8 cellular contexts compared by ENCODE assay signal in the genomic region with DNA sequence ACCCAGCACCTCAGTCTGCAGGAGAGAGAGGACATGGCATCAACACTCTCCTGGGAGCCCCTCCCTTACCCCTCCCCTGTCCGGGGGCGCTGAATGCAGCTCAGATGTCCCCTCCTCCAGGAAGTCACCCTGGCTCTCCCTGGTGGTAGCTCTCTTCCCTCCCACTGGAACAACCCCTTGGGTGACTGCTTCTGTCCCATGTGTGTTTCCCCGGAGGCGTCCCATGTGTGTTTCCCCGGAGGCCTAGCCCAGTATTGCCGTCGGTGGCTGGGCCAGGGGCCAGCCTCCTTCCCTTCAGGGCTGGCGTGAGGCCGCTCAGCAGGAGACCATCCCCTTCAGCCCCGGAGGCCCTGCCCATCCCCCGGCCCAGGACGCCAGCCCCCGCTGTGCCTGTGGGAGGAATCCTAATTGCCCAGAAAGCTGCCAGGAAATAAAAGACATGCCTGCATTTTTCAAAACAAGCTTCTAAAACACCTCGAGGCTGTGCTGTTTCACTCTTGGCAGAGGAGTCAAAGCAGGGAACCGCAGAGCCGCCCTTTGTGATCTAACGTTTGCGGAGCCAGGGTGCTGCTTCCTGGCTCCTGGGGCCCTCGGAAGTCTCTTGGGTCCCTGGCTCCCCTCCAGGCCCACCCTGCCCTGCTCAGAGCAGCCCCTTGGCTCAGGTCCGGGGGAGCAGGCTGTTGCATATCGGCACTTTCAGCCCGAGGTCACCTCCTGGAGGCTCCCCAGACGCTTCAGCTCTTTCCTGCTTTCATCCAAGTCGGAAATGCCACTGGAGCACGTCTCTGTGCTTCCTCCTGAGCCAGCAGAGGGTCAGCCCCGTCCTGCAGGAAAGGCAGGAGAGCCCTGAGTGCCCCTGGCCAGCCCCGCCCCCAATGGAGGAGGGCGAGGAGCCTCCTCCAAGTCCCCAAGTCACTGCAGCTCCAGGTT. TPM values are rescaled to one million over a fixed set of nuclear protein-coding genes. Genes with fewer than 3 reads are reported as not detected.
DNase-seq lines count a peak whose midpoint lies in the region; ATAC-seq and TF ChIP-seq lines count a peak whose summit lies in the region.

No MANE protein-coding gene starts in this region.

- H3K4me3 ChIP-seq in HUES6 (ENCODE audit: low read depth, low read length) (peak overlapping the region; percentile 49), fibroblast of the aortic adventitia (ENCODE audit: low read depth, low read length) (peak overlapping the region; percentile 46), urinary bladder (ENCODE audit: low read depth, low read length) (peak overlapping the region; percentile 16)
- peak overlapping the region; percentile 51 for H3K4me3 ChIP-seq in naive thymus-derived CD4-positive, alpha-beta T cell (ENCODE audit: low read length)

- peaks cover 13% of the 10 kb centered on the region for H3K9me3 ChIP-seq in HUES6 (ENCODE audit: control insufficient read depth, insufficient read depth, low read depth, low read length)
- H3K9me3 ChIP-seq in naive thymus-derived CD4-positive, alpha-beta T cell (ENCODE audit: control insufficient read depth in 2 of 3, low read length in 3 of 3): no peaks in the 10 kb centered on the region

- intact Hi-C loops in activated T-helper 1 cell treated with anti-CD3 and anti-CD28 coated beads, Interleukin-12 subunit alpha, Interleukin-12 subunit beta, Interleukin-2, Interleukin-4 antibody, amounts not matched to agents 30 ng/mL and 10 ng/mL and 1 ng/mL, durations not matched to agents 14 hours and 24 hours and 36 hours (cut with micrococcal nuclease): no loop called here
- intact Hi-C loops in naive thymus-derived CD4-positive, alpha-beta T cell (cut with micrococcal nuclease): loop anchor here in 1 of 2 donors (1.0 to 10.0 kb wide), 4 partner anchors 37 to 207 kb away; partner anchors contain the start of gene PASK

- TF ChIP-seq CTCF in AG09319 (IDR thresholded peaks at IDR 0.05; ENCODE audit: low read depth, low read length) (no peak; the same call in none of the 2 replicates), fibroblast of the aortic adventitia (IDR thresholded peaks at IDR 0.05; ENCODE audit: insufficient read depth, low read length) (no peak)

- H3K27ac ChIP-seq in HUES6 (ENCODE audit: low read depth, low read length): peak overlapping the region; percentile 80; the same call in 1 of the 2 replicates
- peak overlapping the region; percentile 64 for H3K27ac ChIP-seq in naive thymus-derived CD4-positive, alpha-beta T cell (ENCODE audit: low read depth, low read length)
- H3K27ac ChIP-seq in urinary bladder (ENCODE audit: low read depth): no peak overlapping the region

- POLR2A ChIA-PET in naive thymus-derived CD4-positive, alpha-beta T cell (lab: Charles Lee): interaction anchor here (0.8 to 2.4 kb wide), 11 partner anchors 9 to 307 kb away, joined by 3 to 8 read pairs (median 4); partner anchors contain the start of genes HDLBP, PASK and PPP1R7

- H3K27me3 ChIP-seq in HUES6 (ENCODE audit: control insufficient read depth, insufficient read depth, low read length): no peaks in the 10 kb centered on the region
- no peaks in the 10 kb centered on the region for H3K27me3 ChIP-seq in naive thymus-derived CD4-positive, alpha-beta T cell (ENCODE audit: control insufficient read depth in 2 of 2, insufficient read depth in 2 of 2, low read length in 2 of 2)

- peak overlapping the region; percentile 80 for H3K9ac ChIP-seq in HUES6 (ENCODE audit: low read length)

- peaks cover 11% of the 10 kb centered on the region for H3K27me3 Mint-ChIP-seq in activated T-helper 1 cell treated with anti-CD3 and anti-CD28 coated beads, Interleukin-12 subunit alpha, Interleukin-12 subunit beta, Interleukin-2, Interleukin-4 antibody, amounts not matched to agents 30 ng/mL and 10 ng/mL and 1 ng/mL, durations not matched to agents 14 hours and 24 hours and 36 hours (ENCODE audit: insufficient read depth)
- H3K27me3 Mint-ChIP-seq in naive thymus-derived CD4-positive, alpha-beta T cell: peaks cover 0 to 26% (median 0%) of the 10 kb centered on the region in 5 donors

- H3K4me1 Mint-ChIP-seq in activated T-helper 1 cell treated with anti-CD3 and anti-CD28 coated beads, Interleukin-12 subunit alpha, Interleukin-12 subunit beta, Interleukin-2, Interleukin-4 antibody, amounts not matched to agents 30 ng/mL and 10 ng/mL and 1 ng/mL, durations not matched to agents 14 hours and 24 hours and 36 hours (ENCODE audit: low read depth): peaks cover 28% of the 10 kb centered on the region
- H3K4me1 Mint-ChIP-seq in naive thymus-derived CD4-positive, alpha-beta T cell: peaks cover 16 to 47% (median 40%) of the 10 kb centered on the region in 7 donors

- H3K4me1 ChIP-seq in HUES6 (ENCODE audit: control insufficient read depth, insufficient read depth, low read length): peaks cover 36% of the 10 kb centered on the region
- H3K4me1 ChIP-seq in naive thymus-derived CD4-positive, alpha-beta T cell (ENCODE audit: control insufficient read depth in 2 of 2, insufficient read depth in 2 of 2, low read length in 2 of 2): peaks cover 3 to 36% of the 10 kb centered on the region in 2 donors
- no peaks in the 10 kb centered on the region for H3K4me1 ChIP-seq in urinary bladder (ENCODE audit: insufficient read depth)

- ATAC-seq in naive thymus-derived CD4-positive, alpha-beta T cell: peak; percentile 80
- ATAC-seq in GM19452 (IDR thresholded peaks at IDR 0.05; ENCODE audit: unreplicated experiment): no peak

- peak overlapping the region; percentile 63 for H3K27ac Mint-ChIP-seq in activated T-helper 1 cell treated with anti-CD3 and anti-CD28 coated beads, Interleukin-12 subunit alpha, Interleukin-12 subunit beta, Interleukin-2, Interleukin-4 antibody, amounts not matched to agents 30 ng/mL and 10 ng/mL and 1 ng/mL, durations not matched to agents 14 hours and 24 hours and 36 hours
- H3K27ac Mint-ChIP-seq in naive thymus-derived CD4-positive, alpha-beta T cell: peak overlapping the region; percentile 80 to 94 (median 90)

- peak overlapping the region; percentile 15 for H3K4me3 Mint-ChIP-seq in activated T-helper 1 cell treated with anti-CD3 and anti-CD28 coated beads, Interleukin-12 subunit alpha, Interleukin-12 subunit beta, Interleukin-2, Interleukin-4 antibody, amounts not matched to agents 30 ng/mL and 10 ng/mL and 1 ng/mL, durations not matched to agents 14 hours and 24 hours and 36 hours
- H3K4me3 Mint-ChIP-seq in naive thymus-derived CD4-positive, alpha-beta T cell: peak overlapping the region; percentile 37 to 95 (median 74)

- H3K36me3 ChIP-seq in HUES6 (ENCODE audit: control insufficient read depth, insufficient read depth, low read length): no peaks in the 10 kb centered on the region
- no peaks in the 10 kb centered on the region for H3K36me3 ChIP-seq in naive thymus-derived CD4-positive, alpha-beta T cell (ENCODE audit: control insufficient read depth in 2 of 3, insufficient read depth in 3 of 3, low read length in 3 of 3)
- H3K36me3 ChIP-seq in urinary bladder (ENCODE audit: insufficient read depth): no peaks in the 10 kb centered on the region

- DNase-seq in AG09319 (ENCODE audit: extremely low read depth, low read depth) (peak; percentile 45), fibroblast of the aortic adventitia (ENCODE audit: low read depth) (peak; percentile 92), NCI-H748 treated with DMSO at 0.1 percent for 48 hours (lab: John Stamatoyannopoulos, UW) (no peak)
- peak; percentile 36 for DNase-seq in activated T-helper 1 cell treated with anti-CD3 and anti-CD28 coated beads, Interleukin-12 subunit alpha, Interleukin-12 subunit beta, Interleukin-2, Interleukin-4 antibody, amounts not matched to agents 30 ng/mL and 10 ng/mL and 1 ng/mL, durations not matched to agents 14 hours and 24 hours and 36 hours (ENCODE audit: low spot score)
- peak in 8 of 9 donors; percentile 31 to 78 (median 68) for DNase-seq in naive thymus-derived CD4-positive, alpha-beta T cell

- peaks cover 12% of the 10 kb centered on the region for H3K9me3 Mint-ChIP-seq in activated T-helper 1 cell treated with anti-CD3 and anti-CD28 coated beads, Interleukin-12 subunit alpha, Interleukin-12 subunit beta, Interleukin-2, Interleukin-4 antibody, amounts not matched to agents 30 ng/mL and 10 ng/mL and 1 ng/mL, durations not matched to agents 14 hours and 24 hours and 36 hours
- H3K9me3 Mint-ChIP-seq in naive thymus-derived CD4-positive, alpha-beta T cell: peaks cover 0 to 15% (median 9%) of the 10 kb centered on the region in 11 donors

- CTCF ChIA-PET in naive thymus-derived CD4-positive, alpha-beta T cell (lab: Charles Lee): interaction anchor here (0.6 to 1.5 kb wide), 6 partner anchors 12 to 140 kb away, joined by 3 to 6 read pairs (median 4); partner anchors contain the start of genes PASK and PPP1R7

- peaks cover 6% of the 10 kb centered on the region for H3K36me3 Mint-ChIP-seq in activated T-helper 1 cell treated with anti-CD3 and anti-CD28 coated beads, Interleukin-12 subunit alpha, Interleukin-12 subunit beta, Interleukin-2, Interleukin-4 antibody, amounts not matched to agents 30 ng/mL and 10 ng/mL and 1 ng/mL, durations not matched to agents 14 hours and 24 hours and 36 hours (ENCODE audit: low read depth)
- peaks cover 0 to 11% (median 5%) of the 10 kb centered on the region in 5 donors for H3K36me3 Mint-ChIP-seq in naive thymus-derived CD4-positive, alpha-beta T cell

- WGBS in urinary bladder: 9% methylated on average over 28 of the region's 28 CpGs

RNA-seq across cellular contexts. Expression of gene SNED1, which starts 11.4 kb away (rescaled TPM):
- total RNA-seq in activated T-helper 1 cell treated with anti-CD3 and anti-CD28 coated beads, Interleukin-12 subunit alpha, Interleukin-12 subunit beta, Interleukin-2, Interleukin-4 antibody, amounts not matched to agents 30 ng/mL and 10 ng/mL and 1 ng/mL, durations not matched to agents 14 hours and 24 hours and 36 hours: 1.6 and 2.5 TPM in 2 replicates
- 77.5 and 105 TPM in 2 replicates for total RNA-seq in fibroblast of the aortic adventitia (ENCODE audit: low replicate concordance)
- total RNA-seq in naive thymus-derived CD4-positive, alpha-beta T cell: 100 to 1,000 TPM in 1 of 5 experiments, 10 to 100 TPM in 4; 20.3 to 120 (median 56.3) TPM
- 1 to 10 TPM; 1.0 to 1.4 TPM for polyA plus RNA-seq in naive thymus-derived CD4-positive, alpha-beta T cell
- 11.5 TPM for total RNA-seq in urinary bladder
- polyA plus RNA-seq in urinary bladder: 17.1 TPM
